ENCODE assay signal across 27 cellular contexts in the genomic region with DNA sequence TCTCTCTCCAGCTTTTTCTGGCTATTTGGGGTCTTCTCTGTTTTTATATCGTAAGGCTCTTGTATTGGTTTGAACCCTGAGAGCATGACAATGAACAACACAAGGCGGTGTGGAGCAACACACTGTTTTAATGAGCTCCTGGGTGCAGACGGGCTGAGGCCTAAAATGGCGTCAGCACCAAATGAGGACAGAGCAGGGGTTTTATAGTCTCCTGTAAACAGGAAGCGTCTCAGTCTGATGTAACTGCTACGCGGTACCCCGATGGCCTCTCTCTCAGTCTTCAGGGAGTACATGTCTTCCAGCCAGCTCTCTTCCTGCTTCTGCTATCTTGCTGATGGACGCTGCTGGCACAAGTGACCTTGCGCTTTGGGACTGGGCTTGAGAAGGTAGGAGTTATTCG.
"Had no signal": no experiment of that assay in that cellular context is flagged by ENCODE, and none has a peak within 500 bp of the region (broad histone marks: within the 10 kb centered on the region; RNA-seq: fewer than 3 reads in every experiment).

No MANE protein-coding gene starts in this region.

- H3K27ac Mint-ChIP-seq: effector memory CD8-positive, alpha-beta T cell; memory B cell; mesothelial cell of epicardium; natural killer cell treated with Interleukin-12 subunit alpha and Interleukin-12 subunit beta and Interleukin-15 and Interleukin-18, amount 100 ng/mL, for 72 hours; progenitor cell of endocrine pancreas; stimulated activated naive CD8-positive, alpha-beta T cell treated with anti-CD3 and anti-CD28 coated beads, Interleukin-15, amount 100 ng/mL, for 72 hours had no signal

- H3K79me2 ChIP-seq: parathyroid adenoma had no signal

- H3K27me3 Mint-ChIP-seq: memory B cell, progenitor cell of endocrine pancreas had no signal

- H3K9me3 ChIP-seq: gastrocnemius medialis, mucosa of descending colon, right lobe of liver, thyroid gland, vagina had no signal

- DNase-seq: dermis blood vessel endothelial cell; effector memory CD8-positive, alpha-beta T cell; foreskin fibroblast; gastrocnemius medialis; head of caudate nucleus; mucosa of descending colon; naive B cell; right lobe of liver; small intestine; stimulated activated CD4-positive, alpha-beta T cell treated with anti-CD3 and anti-CD28 coated beads, Interleukin-15, amount 100 ng/mL, for 24 hours; stimulated activated CD4-positive, alpha-beta T cell treated with anti-CD3 and anti-CD28 coated beads, Interleukin-4, amount 100 ng/mL, for 1 hour; stimulated activated CD8-positive, alpha-beta memory T cell treated with anti-CD3 and anti-CD28 coated beads, Interleukin-4, amount 100 ng/mL, for 48 hours; stimulated activated naive CD4-positive, alpha-beta T cell; stimulated activated naive CD8-positive, alpha-beta T cell treated with anti-CD3 and anti-CD28 coated beads, Interleukin-15, amount 100 ng/mL, for 72 hours; thyroid gland; trophoblast cell had no signal

- H2AFZ ChIP-seq: parathyroid adenoma had no signal

- H3K4me1 ChIP-seq: gastrocnemius medialis, right lobe of liver, vagina had no signal

- ATAC-seq: effector memory CD8-positive, alpha-beta T cell; gastrocnemius medialis; mucosa of descending colon; natural killer cell treated with Interleukin-12 subunit alpha and Interleukin-12 subunit beta and Interleukin-15 and Interleukin-18, amount 100 ng/mL, for 72 hours; right lobe of liver; stimulated activated naive CD8-positive, alpha-beta T cell treated with anti-CD3 and anti-CD28 coated beads, Interleukin-15, amount 100 ng/mL, for 72 hours had no signal

- H3K27me3 ChIP-seq: gastrocnemius medialis, right lobe of liver, thyroid gland, vagina had no signal

- H3K4me3 ChIP-seq: coronary artery, gastrocnemius medialis, lung, mucosa of descending colon, right lobe of liver, thyroid gland, vagina had no signal

- H3K36me3 Mint-ChIP-seq: memory B cell, mesothelial cell of epicardium, naive B cell had no signal

- H3K9ac ChIP-seq: parathyroid adenoma had no signal

- H3K4me3 Mint-ChIP-seq: effector memory CD8-positive, alpha-beta T cell; memory B cell; mesothelial cell of epicardium; natural killer cell treated with Interleukin-12 subunit alpha and Interleukin-12 subunit beta and Interleukin-15 and Interleukin-18, amount 100 ng/mL, for 72 hours; neural crest cell; stimulated activated naive CD8-positive, alpha-beta T cell treated with anti-CD3 and anti-CD28 coated beads, Interleukin-15, amount 100 ng/mL, for 72 hours had no signal

- H3K36me3 ChIP-seq: gastrocnemius medialis, right lobe of liver, thyroid gland, vagina had no signal

- H3K27ac ChIP-seq: coronary artery, gastrocnemius medialis, parathyroid adenoma, right lobe of liver, thyroid gland, vagina had no signal

- H3K4me1 Mint-ChIP-seq: memory B cell, naive B cell, neural crest cell had no signal

- FAIRE-seq: endometrium, keratinocyte, small intestine had no signal
